Comparison of ENCODE assay signal across 8 cellular contexts in the genomic region with DNA sequence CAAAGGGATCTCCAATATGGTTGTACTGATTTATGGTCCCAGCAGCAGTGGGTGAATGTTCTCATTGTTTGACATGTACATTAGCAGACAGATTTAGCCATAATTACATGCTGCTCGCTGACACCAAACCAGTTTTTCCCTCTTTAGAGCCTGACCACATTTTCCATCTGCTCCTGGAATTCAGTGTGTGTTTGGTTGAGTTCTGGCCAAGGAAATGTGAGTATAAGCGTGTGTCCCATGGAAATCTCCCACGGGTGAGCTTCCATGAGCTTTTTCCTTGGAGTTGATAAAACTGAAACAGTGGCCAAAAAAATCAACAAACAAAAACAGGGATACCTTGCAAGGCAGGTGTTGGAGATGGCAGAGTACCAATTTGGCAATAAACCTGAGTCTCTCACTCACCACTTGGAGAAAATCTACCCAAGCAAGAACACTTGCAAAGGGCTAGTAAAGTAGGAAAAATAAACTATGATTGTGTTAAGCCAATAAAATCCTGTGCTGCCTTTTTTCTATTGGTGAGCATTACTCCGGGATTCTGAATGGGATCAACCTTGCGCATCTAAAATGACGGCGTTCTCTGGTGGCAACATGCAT.
DNase-seq lines count a peak whose midpoint lies in the region; ATAC-seq, FAIRE-seq and TF ChIP-seq lines count a peak whose summit lies in the region.
"Not testable (repeated sequence)": the region's sequence is repeated elsewhere in the genome, so short reads cannot be mapped to it uniquely, and the experiment has no call there.

No MANE protein-coding gene starts in this region.

- not testable (repeated sequence) for H4K5ac ChIP-seq in H1 (ENCODE audit: insufficient read length, low read depth, low read length)

- not testable (repeated sequence) for H4K20me1 ChIP-seq in H1 (replicated peaks in 1 of 2; ENCODE audit: control insufficient read depth in 1 of 2, insufficient read depth in 2 of 2, low read length in 2 of 2)

- H3K18ac ChIP-seq in H1 (ENCODE audit: extremely low read depth, low read length), result not testable (repeated sequence)

- not testable (repeated sequence) for H3K4ac ChIP-seq in H1 (replicated peaks; ENCODE audit: insufficient read length, low read depth, low read length)

- H2BK15ac ChIP-seq in H1 (ENCODE audit: low read length), result not testable (repeated sequence)

- not testable (repeated sequence) for H3K9me3 ChIP-seq in H1 (ENCODE audit: insufficient read depth in 2 of 2, low read depth in 1 of 2, low read length in 1 of 2); pancreas

- not testable (repeated sequence) for H3K27me3 ChIP-seq in bronchial epithelial cell (ENCODE audit: control insufficient read depth, insufficient read depth, low read length); H1 (replicated peaks in 1 of 4; ENCODE audit: control insufficient read depth in 3 of 4, extremely low read depth in 1 of 4, insufficient read depth in 3 of 4, low read length in 3 of 4); pancreas

- H3K56ac ChIP-seq in H1 (replicated peaks; ENCODE audit: insufficient read length, low read depth, low read length), result not testable (repeated sequence)

- not testable (repeated sequence) for H2BK12ac ChIP-seq in H1 (ENCODE audit: low read depth, low read length)

- H4K8ac ChIP-seq in H1 (ENCODE audit: extremely low read depth, insufficient read depth, low read length), result not testable (repeated sequence)

- not testable (repeated sequence) for H3K23ac ChIP-seq in H1 (ENCODE audit: insufficient read length)

- not testable (repeated sequence) for H4K91ac ChIP-seq in H1 (replicated peaks; ENCODE audit: insufficient read length, low read length)

- H2BK120ac ChIP-seq in H1 (replicated peaks; ENCODE audit: low read depth, low read length), result not testable (repeated sequence)

- not testable (repeated sequence) for TF ChIP-seq POLR2A in H1 (IDR thresholded peaks at IDR 0.05; ENCODE audit: control extremely low read depth in 1 of 2, low read depth in 2 of 2, low read length in 2 of 2)

- WGBS in H1 (ENCODE audit: extremely low coverage in 1 of 2, insufficient coverage in 1 of 2, insufficient read length in 1 of 2, insufficient replicate concordance in 2 of 2, low coverage in 1 of 2, low lambda C conversion rate in 2 of 2, missing lambda C conversion rate in 1 of 2), 2 experiments, result 88% methylated on average over 4 of the region's 7 CpGs; no CpG with 5 or more reads in 1 of the 2 experiments
- 32 to 33% methylated on average over 7 of the region's 7 CpGs for WGBS in pancreas, 2 donors

- H3K4me2 ChIP-seq in H1 (ENCODE audit: insufficient read depth in 1 of 2, low read depth in 2 of 2, low read length in 2 of 2), result not testable (repeated sequence)

- not testable (repeated sequence) for H3K4me1 ChIP-seq in H1 (replicated peaks in 1 of 4; ENCODE audit: control insufficient read depth in 3 of 4, insufficient read depth in 4 of 4, low read length in 3 of 4); pancreas

- not testable (repeated sequence) for H2AFZ ChIP-seq in H1 (ENCODE audit: low read length)

- not testable (repeated sequence) for H3K79me1 ChIP-seq in H1 (ENCODE audit: low read depth, low read length)

- peak; percentile 83 to 90 (median 86) for ATAC-seq in pancreas

- H3K23me2 ChIP-seq in H1 (ENCODE audit: low read depth, low read length), result not testable (repeated sequence)

- intact Hi-C loops in pancreas (cut with DNase I), result not testable (repeated sequence)

- not testable (repeated sequence) for H3K14ac ChIP-seq in H1 (ENCODE audit: insufficient read length)

- H3K4me3 ChIP-seq in bronchial epithelial cell (ENCODE audit: low read depth, low read length); H1 (ENCODE audit: extremely low read depth in 1 of 4, insufficient read depth in 2 of 4, low read depth in 3 of 4, low read length in 4 of 4); pancreas: not testable (repeated sequence)

- CTCF ChIA-PET in H1 (lab: Charles Lee; ENCODE audit: partially characterized antibody), result not testable (repeated sequence)

- not testable (repeated sequence) for H2BK20ac ChIP-seq in H1 (ENCODE audit: low read length)

- TF ChIP-seq RAD21 in H1 (IDR thresholded peaks at IDR 0.05 in 1 of 2, conservative IDR thresholded peaks at IDR 0.05 in 1 of 2; ENCODE audit: low read depth in 2 of 2, low read length in 2 of 2), result not testable (repeated sequence)

- H3K79me2 ChIP-seq in H1 (ENCODE audit: control insufficient read depth in 1 of 2, insufficient read depth in 2 of 2, low read length in 2 of 2), result not testable (repeated sequence)

- H3K9ac ChIP-seq in H1 (replicated peaks in 1 of 4; ENCODE audit: extremely low read depth in 1 of 4, low read depth in 3 of 4, low read length in 3 of 4), result not testable (repeated sequence)

- TF ChIP-seq EP300 in H1 (IDR thresholded peaks at IDR 0.05; ENCODE audit: borderline replicate concordance in 1 of 2, low read depth in 2 of 2, low read length in 2 of 2), result not testable (repeated sequence)

- POLR2A ChIA-PET in H1 (lab: Charles Lee; ENCODE audit: partially characterized antibody), result not testable (repeated sequence)

- peak; percentile 69 for FAIRE-seq in GM18507 (lab: Jason Lieb, UNC)
- FAIRE-seq in bronchial epithelial cell (lab: Jason Lieb, UNC), result peak; percentile 40
- FAIRE-seq in H1 (lab: Jason Lieb, UNC), result peak; percentile 68
- peak; percentile 86 for FAIRE-seq in pancreas (lab: Jason Lieb, UNC)

- H3K36me3 ChIP-seq in bronchial epithelial cell (ENCODE audit: control insufficient read depth, insufficient read depth, low read length); H1 (ENCODE audit: control insufficient read depth in 2 of 4, insufficient read depth in 4 of 4, low read length in 3 of 4); pancreas: not testable (repeated sequence)

- DNase-seq in DMS 273 (lab: John Stamatoyannopoulos, UW; ENCODE audit: unreplicated experiment) (peak; percentile 64), NCI-H2081 (lab: John Stamatoyannopoulos, UW) (peak; percentile 21 to 63), NCI-H446 treated with DMSO at 0.1 percent for 48 hours (lab: John Stamatoyannopoulos, UW) (peak; percentile 39), fibroblast of peridontal ligament (ENCODE audit: extremely low read depth) (peak; percentile 31), pancreas (peak in 3 of 6 donors; percentile 8 to 19 (median 14))
- DNase-seq in GM18507 (ENCODE audit: extremely low spot score, insufficient read length, low read depth); bronchial epithelial cell (ENCODE audit: low read depth); H1 (ENCODE audit: low read depth in 1 of 2, low spot score in 2 of 2): not testable (repeated sequence)

- not testable (repeated sequence) for H3K27ac ChIP-seq in H1 (ENCODE audit: low read depth, low read length); pancreas

- H2AK5ac ChIP-seq in H1 (ENCODE audit: low read depth, low read length), result not testable (repeated sequence)

- TF ChIP-seq CTCF in bronchial epithelial cell (IDR thresholded peaks at IDR 0.05; ENCODE audit: insufficient read depth, low read length, severe bottlenecking); H1 (IDR thresholded peaks at IDR 0.05; ENCODE audit: control extremely low read depth in 1 of 3, insufficient read depth in 1 of 3, low read depth in 1 of 3, low read length in 3 of 3); pancreas (IDR thresholded peaks at IDR 0.05): not testable (repeated sequence)

- H2BK5ac ChIP-seq in H1 (ENCODE audit: low read depth, low read length), result not testable (repeated sequence)
